Comparison of ENCODE assay signal across 8 cellular contexts in genomic region chr1:223740058-223740736, GRCh38. TPM values are rescaled to one million over a fixed set of nuclear protein-coding genes. Genes with fewer than 3 reads are reported as not detected.
DNase-seq lines count a peak whose midpoint lies in the region; ATAC-seq and TF ChIP-seq lines count a peak whose summit lies in the region.
"Not testable (repeated sequence)": the region's sequence is repeated elsewhere in the genome, so short reads cannot be mapped to it uniquely, and the experiment has no call there.

No MANE protein-coding gene starts in this region.

- H3K4me2 ChIP-seq in smooth muscle cell, result not testable (repeated sequence)

- peaks cover 29 to 53% of the 10 kb centered on the region in 2 donors for H3K36me3 Mint-ChIP-seq in CD4-positive, alpha-beta memory T cell
- not testable (repeated sequence) for H3K36me3 Mint-ChIP-seq in T-helper 17 cell (ENCODE audit: low read depth)
- H3K36me3 Mint-ChIP-seq in chondrocyte (ENCODE audit: low read depth) (peaks cover 25% of the 10 kb centered on the region), nephron (ENCODE audit: low read depth) (peaks cover 28% of the 10 kb centered on the region)

- not testable (repeated sequence) for H3K4me3 Mint-ChIP-seq in CD4-positive, alpha-beta memory T cell; T-helper 17 cell; chondrocyte (ENCODE audit: unreplicated experiment); nephron

- not testable (repeated sequence) for H3K9me3 Mint-ChIP-seq in CD4-positive, alpha-beta memory T cell; chondrocyte (ENCODE audit: low read depth); nephron

- H3K27me3 ChIP-seq in CD4-positive, alpha-beta memory T cell (ENCODE audit: insufficient read depth, low read length); esophagus squamous epithelium; smooth muscle cell (ENCODE audit: low read depth); uterus: not testable (repeated sequence)

- DNase-seq in CD4-positive, alpha-beta memory T cell; T-helper 17 cell; chondrocyte (ENCODE audit: low spot score); esophagus squamous epithelium (lab: John Stamatoyannopoulos, UW); left colon; smooth muscle cell (lab: John Stamatoyannopoulos, UW; ENCODE audit: unreplicated experiment); uterus: not testable (repeated sequence)

- ATAC-seq in T-helper 17 cell, result not testable (repeated sequence)
- ATAC-seq in left colon, result peak; percentile 41

- not testable (repeated sequence) for TF ChIP-seq POLR2A in esophagus squamous epithelium (IDR thresholded peaks at IDR 0.05)
- TF ChIP-seq POLR2A in uterus (IDR thresholded peaks at IDR 0.05), result peak in 1 of 2 donors; percentile 16

- H3K79me2 ChIP-seq in smooth muscle cell (ENCODE audit: low read depth), result peaks cover 42% of the 10 kb centered on the region

- POLR2A ChIA-PET in CD4-positive, alpha-beta memory T cell (lab: Charles Lee; ENCODE audit: partially characterized antibody), result interaction anchor here (1.0 kb wide), 3 partner anchors 24 to 28 kb away, joined by 3 to 5 read pairs (median 3); partner anchors contain the start of gene CAPN2

- H3K27ac Mint-ChIP-seq in CD4-positive, alpha-beta memory T cell, result peak overlapping the region; percentile 29 to 84 (median 74)
- H3K27ac Mint-ChIP-seq in T-helper 17 cell, result peak overlapping the region; percentile 75
- H3K27ac Mint-ChIP-seq in chondrocyte (ENCODE audit: unreplicated experiment), result peak overlapping the region; percentile 90
- peak overlapping the region; percentile 55 to 98 (median 67) for H3K27ac Mint-ChIP-seq in nephron

- not testable (repeated sequence) for H3K4me3 ChIP-seq in CD4-positive, alpha-beta memory T cell (ENCODE audit: low read length in 2 of 2); esophagus squamous epithelium; smooth muscle cell; uterus

- H3K9me3 ChIP-seq in CD4-positive, alpha-beta memory T cell (ENCODE audit: control insufficient read depth in 1 of 2, low read length in 2 of 2); T-helper 17 cell (ENCODE audit: control insufficient read depth, low read length, poor library complexity, severe bottlenecking); esophagus squamous epithelium; smooth muscle cell (replicated peaks; ENCODE audit: low read depth); uterus: not testable (repeated sequence)

- not testable (repeated sequence) for H3K27ac ChIP-seq in CD4-positive, alpha-beta memory T cell (ENCODE audit: low read depth, low read length)
- H3K27ac ChIP-seq in esophagus squamous epithelium (peak overlapping the region; percentile 75 to 91 (median 88)), smooth muscle cell (ENCODE audit: low read depth) (peak overlapping the region; percentile 32), uterus (peak overlapping the region; percentile 5 to 52)

- not testable (repeated sequence) for H3F3A ChIP-seq in smooth muscle cell (ENCODE audit: low read depth)

- TF ChIP-seq CTCF in chondrocyte (IDR thresholded peaks at IDR 0.05); esophagus squamous epithelium (IDR thresholded peaks at IDR 0.05); nephron (IDR thresholded peaks at IDR 0.05; ENCODE audit: unreplicated experiment in 3 of 3); smooth muscle cell (IDR thresholded peaks at IDR 0.05; ENCODE audit: borderline replicate concordance, insufficient read depth, poor library complexity, severe bottlenecking); uterus (IDR thresholded peaks at IDR 0.05): not testable (repeated sequence)

- intact Hi-C loops in CD4-positive, alpha-beta memory T cell (cut with micrococcal nuclease); esophagus squamous epithelium (cut with DNase I); left colon (cut with DNase I, micrococcal nuclease); uterus (cut with DNase I; ENCODE audit: low total_unique reads): not testable (repeated sequence)

- H3K36me3 ChIP-seq in CD4-positive, alpha-beta memory T cell (ENCODE audit: insufficient read depth, low read length), result peaks cover 30% of the 10 kb centered on the region
- peaks cover 0 to 58% (median 4%) of the 10 kb centered on the region in 3 donors for H3K36me3 ChIP-seq in esophagus squamous epithelium
- not testable (repeated sequence) for H3K36me3 ChIP-seq in smooth muscle cell (ENCODE audit: low read depth); uterus

- not testable (repeated sequence) for H3K9ac ChIP-seq in smooth muscle cell (ENCODE audit: low read depth)

- CTCF ChIA-PET in CD4-positive, alpha-beta memory T cell (lab: Charles Lee; ENCODE audit: partially characterized antibody), result interaction anchor here (1.2 to 3.0 kb wide), 6 partner anchors 9 to 45 kb away, joined by 4 to 11 read pairs (median 5); no protein-coding TSS in a partner anchor

- not testable (repeated sequence) for H2AFZ ChIP-seq in smooth muscle cell (ENCODE audit: low read depth)

- 32 to 56% methylated on average over 8 to 9 of the region's 9 CpGs for WGBS in esophagus squamous epithelium, 2 donors
- 79% methylated on average over 9 of the region's 9 CpGs for WGBS in smooth muscle cell (ENCODE audit: low lambda C conversion rate)

- H3K4me1 ChIP-seq in CD4-positive, alpha-beta memory T cell (ENCODE audit: insufficient read depth, low read length); smooth muscle cell (ENCODE audit: low read depth); uterus: not testable (repeated sequence)
- H3K4me1 ChIP-seq in esophagus squamous epithelium, result peaks cover 18 to 63% (median 49%) of the 10 kb centered on the region in 3 donors

- H3K4me1 Mint-ChIP-seq in CD4-positive, alpha-beta memory T cell, result peaks cover 5 to 34% (median 14%) of the 10 kb centered on the region in 4 donors
- H3K4me1 Mint-ChIP-seq in T-helper 17 cell, result peaks cover 16% of the 10 kb centered on the region
- peaks cover 67% of the 10 kb centered on the region for H3K4me1 Mint-ChIP-seq in chondrocyte (ENCODE audit: low read depth)
- H3K4me1 Mint-ChIP-seq in nephron, result peaks cover 42% of the 10 kb centered on the region

- H3K27me3 Mint-ChIP-seq in CD4-positive, alpha-beta memory T cell; T-helper 17 cell; chondrocyte (ENCODE audit: low read depth): not testable (repeated sequence)
- H3K27me3 Mint-ChIP-seq in nephron (ENCODE audit: low read depth), result peaks cover 10% of the 10 kb centered on the region

- peaks cover 31% of the 10 kb centered on the region for H4K20me1 ChIP-seq in smooth muscle cell (ENCODE audit: low read depth)

RNA-seq across cellular contexts. Expression of gene CAPN2, which starts 27.9 kb away (rescaled TPM):
- 100 to 1,000 TPM; 178 to 180 TPM for total RNA-seq in CD4-positive, alpha-beta memory T cell
- polyA plus RNA-seq in CD4-positive, alpha-beta memory T cell, result 100 to 1,000 TPM; 146 to 231 TPM
- 100 to 1,000 TPM; 218 to 220 TPM for total RNA-seq in T-helper 17 cell
- 202 to 241 TPM (median 238 TPM) in 3 replicates for total RNA-seq in chondrocyte
- 100 to 1,000 TPM; 145 to 234 (median 177) TPM for total RNA-seq in esophagus squamous epithelium
- total RNA-seq in left colon, result 100 to 1,000 TPM; 301 to 355 TPM
- 213 and 229 TPM in 2 replicates for total RNA-seq in smooth muscle cell
- 182 and 210 TPM in 2 replicates for polyA plus RNA-seq in smooth muscle cell
- 100 to 1,000 TPM in 3 of 4 donors, 10 to 100 TPM in 1; 96.5 to 170 (median 117) TPM for total RNA-seq in uterus
